ENCODE assay signal across 11 cellular contexts in the genomic region with DNA sequence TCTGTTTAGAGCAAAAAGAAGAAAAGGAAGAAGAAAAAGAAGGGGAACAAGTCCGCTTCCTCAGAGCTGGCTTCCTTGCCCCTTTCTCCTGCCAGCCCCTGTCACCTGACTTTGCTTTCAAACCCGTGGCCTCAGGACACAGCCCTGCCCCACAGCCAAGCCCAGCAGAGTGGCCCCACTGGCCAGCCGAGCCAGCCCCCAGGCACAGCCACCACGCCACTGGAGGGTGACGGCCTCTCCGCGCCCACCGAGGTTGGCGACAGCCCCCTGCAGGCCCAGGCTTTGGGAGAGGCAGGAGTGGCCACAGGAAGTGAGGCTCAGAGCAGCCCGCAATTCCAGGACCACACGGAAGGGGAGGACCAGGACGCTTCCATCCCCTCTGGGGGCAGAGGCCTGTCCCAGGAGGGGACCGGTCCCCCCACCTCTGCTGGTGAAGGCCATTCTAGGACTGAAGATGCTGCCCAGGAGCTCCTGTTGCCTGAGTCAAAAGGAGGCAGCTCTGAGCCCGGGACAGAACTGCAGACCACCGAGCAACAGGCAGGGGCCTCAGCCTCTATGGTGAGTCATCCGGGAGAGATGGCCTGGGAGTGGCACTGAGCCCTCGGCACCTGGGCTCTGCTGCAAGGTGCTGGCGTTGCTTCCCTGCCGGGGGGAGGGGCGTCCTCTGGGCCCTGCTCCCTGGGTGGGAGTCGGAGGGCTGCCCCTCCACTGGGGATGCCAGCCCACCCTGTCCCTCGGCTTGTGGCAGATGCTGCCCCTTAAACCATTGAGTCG. TPM values are rescaled to one million over a fixed set of nuclear protein-coding genes. Genes with fewer than 3 reads are reported as not detected.
A peak's percentile ranks its signal among the peaks of the same experiment; 100 is the strongest.
DNase-seq lines count a peak whose midpoint lies in the region; ATAC-seq and TF ChIP-seq lines count a peak whose summit lies in the region.
"Had no signal": no experiment of that assay in that cellular context is flagged by ENCODE, and none has a peak within 500 bp of the region (broad histone marks: within the 10 kb centered on the region; RNA-seq: fewer than 3 reads in every experiment).

No MANE protein-coding gene starts in this region.

- DNase-seq in CD4-positive, alpha-beta T cell, result no peak
- no peak for DNase-seq in HCT116 (ENCODE audit: low read depth, low spot score)
- no peak for DNase-seq in mammary epithelial cell
- DNase-seq in naive thymus-derived CD4-positive, alpha-beta T cell, result no peak
- DNase-seq in NCI-H187 (lab: John Stamatoyannopoulos, UW), result no peak
- DNase-seq: activated gamma-delta T cell, glutamatergic neuron, Karpas-422 had no signal

- dilution Hi-C loops in mammary epithelial cell (cut with HindIII; ENCODE audit: low sequenced_read_pairs), result no loop called here

- no peaks in the 10 kb centered on the region for H3K4me1 Mint-ChIP-seq in CD4-positive, alpha-beta T cell (ENCODE audit: low read depth)
- H3K4me1 Mint-ChIP-seq in naive thymus-derived CD4-positive, alpha-beta T cell, result peaks cover 0 to 16% (median 10%) of the 10 kb centered on the region in 7 donors
- H3K4me1 Mint-ChIP-seq in stimulated activated memory B cell treated with anti-CD40 and anti-IgM and Interleukin-4, amounts not matched to agents 10 μg/mL and 1 μg/mL and 100 μg/mL, for 72 hours, result peaks cover 13% of the 10 kb centered on the region

- H3K9ac ChIP-seq in HCT116 (ENCODE audit: low read length), result no peak overlapping the region
- H3K9ac ChIP-seq in mammary epithelial cell (ENCODE audit: insufficient read depth, low read length), result no peak overlapping the region

- H3K4me3 Mint-ChIP-seq in CD4-positive, alpha-beta T cell, result no peak overlapping the region
- H3K4me3 Mint-ChIP-seq in naive thymus-derived CD4-positive, alpha-beta T cell, result no peak overlapping the region
- no peak overlapping the region for H3K4me3 Mint-ChIP-seq in stimulated activated memory B cell treated with anti-CD40 and anti-IgM and Interleukin-4, amounts not matched to agents 10 μg/mL and 1 μg/mL and 100 μg/mL, for 72 hours

- H3K4me1 ChIP-seq in HCT116 (ENCODE audit: control insufficient read depth in 1 of 2, insufficient read depth in 2 of 2, low read length in 2 of 2), result no peaks in the 10 kb centered on the region
- peaks cover 17% of the 10 kb centered on the region for H3K4me1 ChIP-seq in mammary epithelial cell (ENCODE audit: insufficient read depth, low read length)
- no peaks in the 10 kb centered on the region for H3K4me1 ChIP-seq in naive thymus-derived CD4-positive, alpha-beta T cell (ENCODE audit: control insufficient read depth in 2 of 2, insufficient read depth in 2 of 2, low read length in 2 of 2)

- POLR2A ChIA-PET in CD4-positive, alpha-beta T cell (lab: Charles Lee), result interaction anchor here (1.0 to 1.3 kb wide), 2 partner anchors 14 to 25 kb away, joined by 3 to 4 read pairs; no protein-coding TSS in a partner anchor
- POLR2A ChIA-PET in HCT116 (lab: Charles Lee), result no interaction called here
- POLR2A ChIA-PET in naive thymus-derived CD4-positive, alpha-beta T cell (lab: Charles Lee), result interaction anchor here (1.0 to 1.1 kb wide), 2 partner anchors 22 to 26 kb away, joined by 3 to 4 read pairs; no protein-coding TSS in a partner anchor

- no peak for TF ChIP-seq RAD21 in HCT116 (IDR thresholded peaks at IDR 0.05; ENCODE audit: low read depth)

- in situ Hi-C loops in mammary epithelial cell (cut with MboI; ENCODE audit: low sequenced_read_pairs in 2 of 2), result no loop called here

- no peaks in the 10 kb centered on the region for H3K9me2 ChIP-seq in HCT116 (ENCODE audit: insufficient read depth)

- CTCF ChIA-PET in CD4-positive, alpha-beta T cell (lab: Charles Lee), result no interaction called here
- CTCF ChIA-PET in HCT116 (lab: Charles Lee), result no interaction called here
- CTCF ChIA-PET in mammary epithelial cell (lab: Charles Lee; ENCODE audit: low non-redundant PET), result no interaction called here
- CTCF ChIA-PET in naive thymus-derived CD4-positive, alpha-beta T cell (lab: Charles Lee), result no interaction called here

- H3K4me2 ChIP-seq in HCT116 (ENCODE audit: low read length) (no peak overlapping the region), mammary epithelial cell (ENCODE audit: insufficient read depth, low read depth, low read length) (peak overlapping the region; percentile 61)

- no peak overlapping the region for H3K4me3 ChIP-seq in HCT116 (replicated peaks in 1 of 2; ENCODE audit: low read depth in 1 of 2, low read length in 2 of 2)
- no peak overlapping the region for H3K4me3 ChIP-seq in mammary epithelial cell (replicated peaks in 1 of 3; ENCODE audit: insufficient read depth in 1 of 3, low read depth in 2 of 3, low read length in 3 of 3)
- H3K4me3 ChIP-seq in naive thymus-derived CD4-positive, alpha-beta T cell (ENCODE audit: low read length), result no peak overlapping the region
- H3K4me3 ChIP-seq: skin epidermis had no signal

- H3K27ac ChIP-seq in CD4-positive, alpha-beta T cell (ENCODE audit: low read depth, low read length), result peak overlapping the region; percentile 30
- H3K27ac ChIP-seq in HCT116 (ENCODE audit: low read depth, low read length), result no peak overlapping the region
- H3K27ac ChIP-seq in mammary epithelial cell (ENCODE audit: insufficient read depth, low read depth, low read length), result no peak overlapping the region
- peak overlapping the region; percentile 41 for H3K27ac ChIP-seq in naive thymus-derived CD4-positive, alpha-beta T cell (ENCODE audit: low read depth, low read length)

- H3K9me3 ChIP-seq in CD4-positive, alpha-beta T cell (ENCODE audit: control insufficient read depth, low read length), result no peaks in the 10 kb centered on the region
- H3K9me3 ChIP-seq in HCT116 (ENCODE audit: control insufficient read depth in 1 of 2, insufficient read depth in 1 of 2, low read depth in 1 of 2, low read length in 2 of 2), result no peaks in the 10 kb centered on the region
- H3K9me3 ChIP-seq in mammary epithelial cell (replicated peaks; ENCODE audit: insufficient read depth, low read length), result no peaks in the 10 kb centered on the region
- no peaks in the 10 kb centered on the region for H3K9me3 ChIP-seq in naive thymus-derived CD4-positive, alpha-beta T cell (ENCODE audit: control insufficient read depth in 2 of 3, low read length in 3 of 3)

- no peaks in the 10 kb centered on the region for H3K27me3 Mint-ChIP-seq in CD4-positive, alpha-beta T cell
- no peaks in the 10 kb centered on the region for H3K27me3 Mint-ChIP-seq in naive thymus-derived CD4-positive, alpha-beta T cell
- no peaks in the 10 kb centered on the region for H3K27me3 Mint-ChIP-seq in stimulated activated memory B cell treated with anti-CD40 and anti-IgM and Interleukin-4, amounts not matched to agents 10 μg/mL and 1 μg/mL and 100 μg/mL, for 72 hours

- TF ChIP-seq CTCF in CD4-positive, alpha-beta T cell (IDR thresholded peaks at IDR 0.05), result no peak
- TF ChIP-seq CTCF in HCT116 (IDR thresholded peaks at IDR 0.05 in 2 of 3, conservative IDR thresholded peaks at IDR 0.05 in 1 of 3; ENCODE audit: borderline replicate concordance in 1 of 3, insufficient read depth in 1 of 3, low read depth in 2 of 3, low read length in 2 of 3) (no peak), mammary epithelial cell (conservative IDR thresholded peaks at IDR 0.05 in 1 of 2, IDR thresholded peaks at IDR 0.05 in 1 of 2; ENCODE audit: extremely low read depth in 1 of 2, insufficient read depth in 1 of 2, low read depth in 1 of 2, low read length in 2 of 2) (no peak)

- H3K79me2 ChIP-seq in HCT116 (ENCODE audit: insufficient read depth, low read length) (no peaks in the 10 kb centered on the region), mammary epithelial cell (ENCODE audit: insufficient read depth, low read length) (no peaks in the 10 kb centered on the region)

- 35% methylated on average over 5 of the region's 23 CpGs for WGBS in mammary epithelial cell (ENCODE audit: low coverage, missing lambda C conversion rate)

- peaks cover 69% of the 10 kb centered on the region for H3K36me3 Mint-ChIP-seq in CD4-positive, alpha-beta T cell (ENCODE audit: low read depth)
- H3K36me3 Mint-ChIP-seq in naive thymus-derived CD4-positive, alpha-beta T cell, result peaks cover 4 to 31% (median 21%) of the 10 kb centered on the region in 5 donors
- H3K36me3 Mint-ChIP-seq in stimulated activated memory B cell treated with anti-CD40 and anti-IgM and Interleukin-4, amounts not matched to agents 10 μg/mL and 1 μg/mL and 100 μg/mL, for 72 hours, result peaks cover 55% of the 10 kb centered on the region

- peak overlapping the region; percentile 74 for H3K27ac Mint-ChIP-seq in CD4-positive, alpha-beta T cell
- peak overlapping the region; percentile 33 to 88 (median 81) for H3K27ac Mint-ChIP-seq in naive thymus-derived CD4-positive, alpha-beta T cell
- H3K27ac Mint-ChIP-seq in stimulated activated memory B cell treated with anti-CD40 and anti-IgM and Interleukin-4, amounts not matched to agents 10 μg/mL and 1 μg/mL and 100 μg/mL, for 72 hours, result no peak overlapping the region

- no peak for ATAC-seq in CD4-positive, alpha-beta T cell (ENCODE audit: poor library complexity)
- no peak for ATAC-seq in HCT116
- ATAC-seq in naive thymus-derived CD4-positive, alpha-beta T cell, result no peak
- no peak for ATAC-seq in stimulated activated memory B cell treated with anti-CD40 and anti-IgM and Interleukin-4, amounts not matched to agents 10 μg/mL and 1 μg/mL and 100 μg/mL, for 72 hours
- ATAC-seq in HG03521 (IDR thresholded peaks at IDR 0.05; ENCODE audit: unreplicated experiment), result no peak

- intact Hi-C loops in CD4-positive, alpha-beta T cell (cut with DNase I, micrococcal nuclease), result no loop called here
- intact Hi-C loops in HCT116 (cut with micrococcal nuclease), result no loop called here
- intact Hi-C loops in mammary epithelial cell (cut with micrococcal nuclease), result no loop called here
- intact Hi-C loops in naive thymus-derived CD4-positive, alpha-beta T cell (cut with micrococcal nuclease), result no loop called here

- H3K27me3 ChIP-seq in CD4-positive, alpha-beta T cell (ENCODE audit: control insufficient read depth, insufficient read depth, low read length), result no peaks in the 10 kb centered on the region
- H3K27me3 ChIP-seq in HCT116 (ENCODE audit: insufficient read depth, low read length) (no peaks in the 10 kb centered on the region), mammary epithelial cell (ENCODE audit: insufficient read depth, low read length) (no peaks in the 10 kb centered on the region)
- H3K27me3 ChIP-seq in naive thymus-derived CD4-positive, alpha-beta T cell (ENCODE audit: control insufficient read depth in 2 of 2, insufficient read depth in 2 of 2, low read length in 2 of 2), result no peaks in the 10 kb centered on the region

- BruUV-seq in HCT116 (replicated peaks; lab: Mats Ljungman, UMichigan) (TSS peak; percentile 38), mammary epithelial cell (replicated peaks; lab: Mats Ljungman, UMichigan) (TSS peak; percentile 62)

- RAD21 ChIA-PET in HCT116 (lab: Charles Lee; ENCODE audit: low non-redundant PET in 1 of 2, low total read pairs in 2 of 2, uncharacterized antibody in 2 of 2, unreplicated experiment in 2 of 2), result no interaction called here

- no peaks in the 10 kb centered on the region for H3K9me3 Mint-ChIP-seq in CD4-positive, alpha-beta T cell
- no peaks in the 10 kb centered on the region for H3K9me3 Mint-ChIP-seq in naive thymus-derived CD4-positive, alpha-beta T cell
- H3K9me3 Mint-ChIP-seq in stimulated activated memory B cell treated with anti-CD40 and anti-IgM and Interleukin-4, amounts not matched to agents 10 μg/mL and 1 μg/mL and 100 μg/mL, for 72 hours, result no peaks in the 10 kb centered on the region

- TF ChIP-seq POLR2A in HCT116 (IDR thresholded peaks at IDR 0.05; ENCODE audit: borderline replicate concordance, extremely low read depth, insufficient read depth, insufficient read length), result no peak

- peaks cover 8 to 16% of the 10 kb centered on the region in 2 experiments; a peak in 2 of 4 replicates for H3K36me3 ChIP-seq in HCT116 (ENCODE audit: control insufficient read depth in 1 of 2, insufficient read depth in 2 of 2, low read length in 2 of 2)
- H3K36me3 ChIP-seq in mammary epithelial cell (ENCODE audit: insufficient read depth, low read length), result peaks cover 8% of the 10 kb centered on the region
- H3K36me3 ChIP-seq in naive thymus-derived CD4-positive, alpha-beta T cell (ENCODE audit: control insufficient read depth in 2 of 3, insufficient read depth in 3 of 3, low read length in 3 of 3), result peaks cover 14 to 90% (median 33%) of the 10 kb centered on the region in 3 experiments

- no peak overlapping the region for H2AFZ ChIP-seq in HCT116 (ENCODE audit: low read depth, low read length, poor library complexity, severe bottlenecking)
- H2AFZ ChIP-seq in mammary epithelial cell (ENCODE audit: low read depth, low read length), result peak overlapping the region; percentile 9

- H4K20me1 ChIP-seq in HCT116 (ENCODE audit: insufficient read depth) (peaks cover 4% of the 10 kb centered on the region; the same call in 1 of the 2 replicates), mammary epithelial cell (ENCODE audit: insufficient read depth, low read length) (no peaks in the 10 kb centered on the region)

RNA-seq across cellular contexts. Expression of a gene that starts 27.3 kb away (rescaled TPM):
- 100 to 1,000 TPM; 290 to 312 TPM for total RNA-seq in CD4-positive, alpha-beta T cell
- total RNA-seq in HCT116 (2021; ENCODE audit: unreplicated experiment) (44.5 TPM), mammary epithelial cell (10 to 100 TPM; 69.8 to 94.4 TPM)
- 36.6 and 38.0 TPM in 2 replicates for polyA plus RNA-seq in HCT116 (2012)
- polyA plus RNA-seq in mammary epithelial cell, result 25.2 TPM
- polyA minus RNA-seq in mammary epithelial cell, result 139 TPM
- 100 to 1,000 TPM; 317 to 775 (median 426) TPM for total RNA-seq in naive thymus-derived CD4-positive, alpha-beta T cell
- polyA plus RNA-seq in naive thymus-derived CD4-positive, alpha-beta T cell, result 10 to 100 TPM; 33.3 to 49.6 TPM

Comparison
In these comparisons a context has a peak if more than half of its experiments do, and no peak if none do; other contexts are left out.
1. H3K27ac ChIP-seq: peak in CD4-positive, alpha-beta T cell (single experiment) and naive thymus-derived CD4-positive, alpha-beta T cell (single experiment); none in HCT116 (single experiment) and mammary epithelial cell (single experiment).